11 cellular contexts compared by ENCODE assay signal in the genomic region with DNA sequence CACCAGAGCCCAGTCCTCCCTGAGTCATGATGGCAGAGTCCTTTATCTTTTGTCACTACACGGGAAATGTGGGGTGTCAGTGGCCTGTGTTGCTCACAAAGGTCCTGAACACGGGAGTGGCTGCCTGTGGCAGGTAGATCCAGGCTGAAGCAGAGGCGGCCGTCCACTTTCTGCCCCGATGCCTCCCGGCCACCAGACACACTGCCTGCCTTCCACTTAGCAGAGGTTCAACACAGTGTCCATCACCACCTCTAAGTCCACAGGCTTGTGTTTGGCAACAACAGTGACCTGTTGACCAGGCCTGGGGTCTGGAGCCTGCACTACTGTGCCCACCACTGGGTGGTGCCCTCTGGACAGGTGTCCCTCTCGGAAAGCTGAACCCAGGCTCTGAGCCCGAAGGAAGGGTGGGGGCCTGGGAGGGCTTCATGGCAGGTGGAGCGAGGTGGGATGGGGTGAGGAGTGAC. TPM values are rescaled to one million over a fixed set of nuclear protein-coding genes. Genes with fewer than 3 reads are reported as not detected.
DNase-seq lines count a peak whose midpoint lies in the region; ATAC-seq, FAIRE-seq and TF ChIP-seq lines count a peak whose summit lies in the region.
"Had no signal": no experiment of that assay in that cellular context is flagged by ENCODE, and none has a peak within 500 bp of the region (broad histone marks: within the 10 kb centered on the region; RNA-seq: fewer than 3 reads in every experiment).

No MANE protein-coding gene starts in this region.

- CTCF ChIA-PET in activated naive CD4-positive, alpha-beta T cell treated with anti-CD3 and anti-CD28 coated beads, Interleukin-2, amount 10 ng/mL, durations not matched to agents 7 days and 5 days (lab: Charles Lee), result no interaction called here

- TF ChIP-seq CTCF in left ventricle myocardium inferior (IDR thresholded peaks at IDR 0.05; ENCODE audit: borderline replicate concordance), result peak; percentile 64
- peak; percentile 28 for TF ChIP-seq CTCF in thoracic aorta (IDR thresholded peaks at IDR 0.05)

- no peaks in the 10 kb centered on the region for H3K36me3 ChIP-seq in left ventricle myocardium inferior
- no peaks in the 10 kb centered on the region for H3K36me3 ChIP-seq in thoracic aorta
- H3K36me3 ChIP-seq in small intestine (ENCODE audit: control insufficient read depth in 2 of 2, insufficient read depth in 2 of 2, low read length in 2 of 2), result no peaks in the 10 kb centered on the region
- H3K36me3 ChIP-seq: BLaER1 treated with 17β-estradiol and CSF1 and Interleukin-3, amounts not matched to agents 10 nM and 100 nM; tibial nerve had no signal

- H3K4me1 Mint-ChIP-seq in activated CD4-positive, alpha-beta T cell treated with anti-CD3 and anti-CD28 coated beads, Interleukin-2, amount 10 ng/mL, durations not matched to agents 24 days and 14 days, result peaks cover 3% of the 10 kb centered on the region
- peaks cover 2% of the 10 kb centered on the region for H3K4me1 Mint-ChIP-seq in activated naive CD4-positive, alpha-beta T cell treated with anti-CD3 and anti-CD28 coated beads, Interleukin-2, amount 10 ng/mL, durations not matched to agents 7 days and 5 days

- no peak for FAIRE-seq in small intestine (lab: Jason Lieb, UNC)

- 47 to 66% (median 65%) methylated on average over 9 of the region's 9 CpGs for WGBS in small intestine, 3 donors

- H3K4me3 Mint-ChIP-seq in activated CD4-positive, alpha-beta T cell treated with anti-CD3 and anti-CD28 coated beads, Interleukin-2, amount 10 ng/mL, durations not matched to agents 24 days and 14 days, result no peak overlapping the region
- no peak overlapping the region for H3K4me3 Mint-ChIP-seq in activated naive CD4-positive, alpha-beta T cell treated with anti-CD3 and anti-CD28 coated beads, Interleukin-2, amount 10 ng/mL, durations not matched to agents 7 days and 5 days

- peaks cover 2% of the 10 kb centered on the region for H3K9me3 Mint-ChIP-seq in activated CD4-positive, alpha-beta T cell treated with anti-CD3 and anti-CD28 coated beads, Interleukin-2, amount 10 ng/mL, durations not matched to agents 24 days and 14 days
- H3K9me3 Mint-ChIP-seq in activated naive CD4-positive, alpha-beta T cell treated with anti-CD3 and anti-CD28 coated beads, Interleukin-2, amount 10 ng/mL, durations not matched to agents 7 days and 5 days, result no peaks in the 10 kb centered on the region

- no peaks in the 10 kb centered on the region for H3K36me3 Mint-ChIP-seq in activated CD4-positive, alpha-beta T cell treated with anti-CD3 and anti-CD28 coated beads, Interleukin-2, amount 10 ng/mL, durations not matched to agents 24 days and 14 days (ENCODE audit: low read depth)
- no peaks in the 10 kb centered on the region for H3K36me3 Mint-ChIP-seq in activated naive CD4-positive, alpha-beta T cell treated with anti-CD3 and anti-CD28 coated beads, Interleukin-2, amount 10 ng/mL, durations not matched to agents 7 days and 5 days

- no peak overlapping the region for H3K4me3 ChIP-seq in left ventricle myocardium inferior
- H3K4me3 ChIP-seq in thoracic aorta, result no peak overlapping the region
- H3K4me3 ChIP-seq in small intestine (ENCODE audit: low read depth in 1 of 2, low read length in 2 of 2), result no peak overlapping the region
- H3K4me3 ChIP-seq: BLaER1 treated with 17β-estradiol and CSF1 and Interleukin-3, amounts not matched to agents 10 nM and 100 nM; tibial nerve had no signal

- H3K4me1 ChIP-seq in left ventricle myocardium inferior (no peaks in the 10 kb centered on the region), thoracic aorta (ENCODE audit: control insufficient read depth in 1 of 2, low read depth in 2 of 2) (no peaks in the 10 kb centered on the region), small intestine (ENCODE audit: control insufficient read depth in 2 of 2, insufficient read depth in 1 of 2, low read depth in 1 of 2, low read length in 1 of 2) (no peaks in the 10 kb centered on the region)
- H3K4me1 ChIP-seq: BLaER1 treated with 17β-estradiol and CSF1 and Interleukin-3, amounts not matched to agents 10 nM and 100 nM had no signal

- intact Hi-C loops in activated CD4-positive, alpha-beta T cell treated with anti-CD3 and anti-CD28 coated beads, Interleukin-2, amount 10 ng/mL, durations not matched to agents 24 days and 14 days (cut with micrococcal nuclease), result loop anchor here (10.0 kb wide), 1 partner anchor 130 kb away; no protein-coding TSS in a partner anchor
- intact Hi-C loops in left ventricle myocardium inferior (cut with micrococcal nuclease), result no loop called here

- ATAC-seq in SK-N-SH treated with all-trans-retinoic acid at 6 μM for 48 hours (peak; percentile 13), thoracic aorta (ENCODE audit: insufficient number of reproducible peaks, low FRiP score, low read depth) (no peak), GM21381 (IDR thresholded peaks at IDR 0.05; ENCODE audit: unreplicated experiment) (no peak)

- H3K27me3 ChIP-seq in left ventricle myocardium inferior (ENCODE audit: low read depth), result no peaks in the 10 kb centered on the region
- H3K27me3 ChIP-seq in thoracic aorta (replicated peaks; ENCODE audit: insufficient read depth), result no peaks in the 10 kb centered on the region
- no peaks in the 10 kb centered on the region for H3K27me3 ChIP-seq in small intestine (ENCODE audit: control insufficient read depth in 2 of 2, insufficient read depth in 2 of 2, low read length in 2 of 2)
- H3K27me3 ChIP-seq: BLaER1 treated with 17β-estradiol and CSF1 and Interleukin-3, amounts not matched to agents 10 nM and 100 nM; tibial nerve had no signal

- peak; percentile 58 for DNase-seq in activated CD4-positive, alpha-beta T cell treated with anti-CD3 and anti-CD28 coated beads, Interleukin-2, amount 10 ng/mL, durations not matched to agents 24 days and 14 days
- no peak for DNase-seq in activated CD4-positive, alpha-beta T cell treated with anti-CD3 and anti-CD28 coated beads, Interleukin-2, amount 50 U/mL, for 1 hour
- DNase-seq in left ventricle myocardium inferior, result no peak
- no peak for DNase-seq in thoracic aorta (ENCODE audit: low spot score)
- no peak for DNase-seq in small intestine
- no peak for DNase-seq in activated naive CD4-positive, alpha-beta T cell treated with anti-CD3 and anti-CD28 coated beads, Interleukin-2, amount 10 ng/mL, durations not matched to agents 7 days and 5 days
- DNase-seq: NCI-H1436 treated with DMSO at 0.1 percent for 48 hours had no signal

- H3K9me3 ChIP-seq in left ventricle myocardium inferior (replicated peaks) (no peaks in the 10 kb centered on the region), thoracic aorta (no peaks in the 10 kb centered on the region), small intestine (ENCODE audit: control insufficient read depth, low read depth) (no peaks in the 10 kb centered on the region)
- H3K9me3 ChIP-seq: BLaER1 treated with 17β-estradiol and CSF1 and Interleukin-3, amounts not matched to agents 10 nM and 100 nM; tibial nerve had no signal

- no peak overlapping the region for H3K27ac ChIP-seq in left ventricle myocardium inferior (replicated peaks)
- no peak overlapping the region for H3K27ac ChIP-seq in thoracic aorta
- H3K27ac ChIP-seq in small intestine (ENCODE audit: low read depth in 1 of 2, low read length in 1 of 2), result no peak overlapping the region
- H3K27ac ChIP-seq: BLaER1 treated with 17β-estradiol and CSF1 and Interleukin-3, amounts not matched to agents 10 nM and 100 nM; tibial nerve had no signal

- no peak overlapping the region for H3K27ac Mint-ChIP-seq in activated CD4-positive, alpha-beta T cell treated with anti-CD3 and anti-CD28 coated beads, Interleukin-2, amount 10 ng/mL, durations not matched to agents 24 days and 14 days
- H3K27ac Mint-ChIP-seq in activated naive CD4-positive, alpha-beta T cell treated with anti-CD3 and anti-CD28 coated beads, Interleukin-2, amount 10 ng/mL, durations not matched to agents 7 days and 5 days, result no peak overlapping the region

- peaks cover 20% of the 10 kb centered on the region for H3K27me3 Mint-ChIP-seq in activated CD4-positive, alpha-beta T cell treated with anti-CD3 and anti-CD28 coated beads, Interleukin-2, amount 10 ng/mL, durations not matched to agents 24 days and 14 days
- peaks cover 61% of the 10 kb centered on the region for H3K27me3 Mint-ChIP-seq in activated naive CD4-positive, alpha-beta T cell treated with anti-CD3 and anti-CD28 coated beads, Interleukin-2, amount 10 ng/mL, durations not matched to agents 7 days and 5 days

TF ChIP-seq in SK-N-SH treated with all-trans-retinoic acid at 6 μM for 48 hours, 23 proteins besides CTCF, POLR2A, EP300 and RAD21 (continues in another document):
- no peak for TF ChIP-seq CSDC2 (CRISPR knock-in tag; IDR thresholded peaks at IDR 0.05)
- TF ChIP-seq ZNF70 (CRISPR knock-in tag; IDR thresholded peaks at IDR 0.05), result no peak
- TF ChIP-seq TOX (CRISPR knock-in tag; IDR thresholded peaks at IDR 0.05; ENCODE audit: borderline replicate concordance), result no peak
- no peak for TF ChIP-seq PPARA (CRISPR knock-in tag; IDR thresholded peaks at IDR 0.05; ENCODE audit: borderline replicate concordance)
- TF ChIP-seq, protein P1, sequence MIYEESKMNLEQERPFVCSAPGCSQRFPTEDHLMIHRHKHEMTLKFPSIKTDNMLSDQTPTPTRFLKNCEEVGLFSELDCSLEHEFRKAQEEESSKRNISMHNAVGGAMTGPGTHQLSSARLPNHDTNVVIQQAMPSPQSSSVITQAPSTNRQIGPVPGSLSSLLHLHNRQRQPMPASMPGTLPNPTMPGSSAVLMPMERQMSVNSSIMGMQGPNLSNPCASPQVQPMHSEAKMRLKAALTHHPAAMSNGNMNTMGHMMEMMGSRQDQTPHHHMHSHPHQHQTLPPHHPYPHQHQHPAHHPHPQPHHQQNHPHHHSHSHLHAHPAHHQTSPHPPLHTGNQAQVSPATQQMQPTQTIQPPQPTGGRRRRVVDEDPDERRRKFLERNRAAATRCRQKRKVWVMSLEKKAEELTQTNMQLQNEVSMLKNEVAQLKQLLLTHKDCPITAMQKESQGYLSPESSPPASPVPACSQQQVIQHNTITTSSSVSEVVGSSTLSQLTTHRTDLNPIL (CRISPR knock-in tag; IDR thresholded peaks at IDR 0.05; ENCODE audit: low read depth), result no peak
- no peak for TF ChIP-seq GLIS3 (CRISPR knock-in tag; IDR thresholded peaks at IDR 0.05)
- no peak for TF ChIP-seq SNAI2 (CRISPR knock-in tag; IDR thresholded peaks at IDR 0.05)
- TF ChIP-seq OSR1 (CRISPR knock-in tag; IDR thresholded peaks at IDR 0.05), result no peak
- no peak for TF ChIP-seq BACH2 (CRISPR knock-in tag; IDR thresholded peaks at IDR 0.05; ENCODE audit: borderline replicate concordance)
- TF ChIP-seq ZNF565 (CRISPR knock-in tag; conservative IDR thresholded peaks at IDR 0.05; ENCODE audit: low read depth), result no peak
- TF ChIP-seq ZFP30 (CRISPR knock-in tag; IDR thresholded peaks at IDR 0.05), result no peak

RNA-seq across cellular contexts. Expression of a gene that starts 49.9 kb away (rescaled TPM):
- 1.3 and 1.6 TPM in 2 replicates for total RNA-seq in activated CD4-positive, alpha-beta T cell treated with anti-CD3 and anti-CD28 coated beads, Interleukin-2, amount 10 ng/mL, durations not matched to agents 24 days and 14 days
- 98.0 TPM for total RNA-seq in left ventricle myocardium inferior
- 1 to 10 TPM; 1.5 to 2.8 TPM for total RNA-seq in thoracic aorta
- 1 to 10 TPM; 1.3 to 1.8 (median 1.6) TPM for polyA plus RNA-seq in small intestine

Comparison
In these comparisons a context has a peak if more than half of its experiments do, and no peak if none do; other contexts are left out.
1. RNA of a gene that starts 49.9 kb away (total RNA-seq): 98.0 TPM in left ventricle myocardium inferior (single experiment); 1.5 to 2.8 TPM in thoracic aorta and 1.3 to 1.6 TPM in activated CD4-positive, alpha-beta T cell treated with anti-CD3 and anti-CD28 coated beads, Interleukin-2, amount 10 ng/mL, durations not matched to agents 24 days and 14 days; every median in the first group is over 10 times any median in the second.